Comparison of ENCODE assay signal across 8 cellular contexts in genomic region chr20:44908987-44909871, GRCh38. TPM values are rescaled to one million over a fixed set of nuclear protein-coding genes. Genes with fewer than 3 reads are reported as not detected.
A peak's percentile ranks its signal among the peaks of the same experiment; 100 is the strongest.
DNase-seq lines count a peak whose midpoint lies in the region; ATAC-seq and TF ChIP-seq lines count a peak whose summit lies in the region.

No MANE protein-coding gene starts in this region.

- H3K4me3 Mint-ChIP-seq in Caco-2 (ENCODE audit: unreplicated experiment), result peak overlapping the region; percentile 85

- peaks cover 98% of the 10 kb centered on the region for H3K36me3 Mint-ChIP-seq in Caco-2 (ENCODE audit: insufficient read depth, unreplicated experiment)

- peak; percentile 18 for ATAC-seq in omental fat pad (ENCODE audit: low FRiP score)
- no peak for ATAC-seq in GM19351 (IDR thresholded peaks at IDR 0.05; ENCODE audit: unreplicated experiment)

- DNase-seq in Caco-2, result no peak
- peak; percentile 25 for DNase-seq in NAMALWA (ENCODE audit: low spot score)
- DNase-seq in omental fat pad (ENCODE audit: low spot score), result no peak
- DNase-seq in NCI-H2029 treated with DMSO at 0.1 percent for 48 hours (lab: John Stamatoyannopoulos, UW), result no peak
- no peak for DNase-seq in NCI-H526 treated with DMSO at 0.1 percent for 48 hours (lab: John Stamatoyannopoulos, UW)
- DNase-seq in NCI-H1092 (lab: John Stamatoyannopoulos, UW), result no peak

- TSS peak; percentile 3 for BruUV-seq in Caco-2 (replicated peaks; lab: Mats Ljungman, UMichigan)

- H3K27me3 ChIP-seq in Caco-2 (replicated peaks; ENCODE audit: control insufficient read depth, insufficient read depth, low read length), result no peaks in the 10 kb centered on the region
- H3K27me3 ChIP-seq in ectodermal cell (ENCODE audit: control insufficient read depth, insufficient read depth, low read length, poor library complexity, severe bottlenecking), result no peaks in the 10 kb centered on the region

- peaks cover 8% of the 10 kb centered on the region; the same call in 1 of the 2 replicates for H3K36me3 ChIP-seq in Caco-2 (ENCODE audit: control insufficient read depth, insufficient read depth, low read length)
- peaks cover 12% of the 10 kb centered on the region for H3K36me3 ChIP-seq in ectodermal cell (ENCODE audit: control insufficient read depth, insufficient read depth, low read length)

- no peak overlapping the region for H3K27ac ChIP-seq in ectodermal cell (ENCODE audit: insufficient read depth, low read depth, low read length, poor library complexity, severe bottlenecking)

- H3K4me3 ChIP-seq in Caco-2 (ENCODE audit: low read depth, low read length), result peak overlapping the region; percentile 82
- H3K4me3 ChIP-seq in ectodermal cell (ENCODE audit: insufficient read depth, low read depth, low read length), result peak overlapping the region; percentile 72

- H3K4me1 ChIP-seq in Caco-2 (peaks cover 21% of the 10 kb centered on the region), ectodermal cell (ENCODE audit: control insufficient read depth, insufficient read depth, low read length) (no peaks in the 10 kb centered on the region)

- POLR2A ChIA-PET in Caco-2 (lab: Charles Lee), result interaction anchor here (0.5 to 2.3 kb wide), 19 partner anchors 10 to 971 kb away, joined by 3 to 28 read pairs (median 5); partner anchors contain the start of gene YWHAB

- peak in 1 of 2 experiments; percentile 12 for TF ChIP-seq CTCF in Caco-2 (IDR thresholded peaks at IDR 0.05; ENCODE audit: insufficient read depth in 1 of 2, low read depth in 1 of 2, low read length in 1 of 2, severe bottlenecking in 1 of 2, unreplicated experiment in 1 of 2)
- no peak for TF ChIP-seq CTCF in omental fat pad (IDR thresholded peaks at IDR 0.05)

- H3K9me3 Mint-ChIP-seq in Caco-2 (ENCODE audit: unreplicated experiment), result no peaks in the 10 kb centered on the region

- CTCF ChIA-PET in Caco-2 (lab: Charles Lee), result interaction anchor here (0.6 to 1.4 kb wide), 18 partner anchors 21 to 1808 kb away, joined by 3 to 16 read pairs (median 5); partner anchors contain the start of gene YWHAB

- H3K27me3 Mint-ChIP-seq in Caco-2 (ENCODE audit: insufficient read depth, unreplicated experiment), result no peaks in the 10 kb centered on the region

- 42% methylated on average over 14 of the region's 14 CpGs for WGBS in ectodermal cell, 2 experiments

- peaks cover 19% of the 10 kb centered on the region for H3K4me1 Mint-ChIP-seq in Caco-2 (ENCODE audit: low read depth, unreplicated experiment)

- intact Hi-C loops in Caco-2 (cut with micrococcal nuclease; ENCODE audit: unreplicated experiment), result no loop called here

- H3K9me3 ChIP-seq in Caco-2, result no peaks in the 10 kb centered on the region
- H3K9me3 ChIP-seq in ectodermal cell (ENCODE audit: control insufficient read depth, low read length), result no peaks in the 10 kb centered on the region

- H3K27ac Mint-ChIP-seq in Caco-2 (ENCODE audit: unreplicated experiment), result peak overlapping the region; percentile 92

RNA-seq across cellular contexts. Expression of gene PABPC1L, which starts 0.6 kb away (rescaled TPM):
- total RNA-seq in Caco-2 (2022) (242 and 255 TPM in 2 replicates), omental fat pad (10 to 100 TPM in 2 of 4 donors, 1 to 10 TPM in 2; 5.1 to 17.1 (median 10.3) TPM)
- 77.1 TPM for polyA plus RNA-seq in ectodermal cell (2013, experiment 1 of 4)
- 67.8 TPM for polyA plus RNA-seq in ectodermal cell (2013, experiment 2 of 4)
- polyA plus RNA-seq in ectodermal cell (2013, experiment 3 of 4), result 54.8 TPM
- polyA plus RNA-seq in ectodermal cell (2013, experiment 4 of 4), result 55.8 TPM

RNA-seq across cellular contexts. Expression of gene YWHAB, which starts 23.7 kb away (rescaled TPM):
- 522 and 539 TPM in 2 replicates for total RNA-seq in Caco-2 (2022)
- 216 TPM for polyA plus RNA-seq in ectodermal cell (2013, experiment 1 of 4)
- polyA plus RNA-seq in ectodermal cell (2013, experiment 2 of 4), result 216 TPM
- polyA plus RNA-seq in ectodermal cell (2013, experiment 3 of 4), result 154 TPM
- 168 TPM for polyA plus RNA-seq in ectodermal cell (2013, experiment 4 of 4)
- 100 to 1,000 TPM; 114 to 153 (median 143) TPM for total RNA-seq in omental fat pad

RNA-seq across cellular contexts. Expression of gene TOMM34, which starts 51.0 kb away (rescaled TPM):
- total RNA-seq in Caco-2 (2022), result 131 and 139 TPM in 2 replicates
- 56.6 TPM for polyA plus RNA-seq in ectodermal cell (2013, experiment 1 of 4)
- polyA plus RNA-seq in ectodermal cell (2013, experiment 2 of 4), result 51.7 TPM
- 48.5 TPM for polyA plus RNA-seq in ectodermal cell (2013, experiment 3 of 4)
- 52.0 TPM for polyA plus RNA-seq in ectodermal cell (2013, experiment 4 of 4)
- 10 to 100 TPM in 3 of 4 donors, 1 to 10 TPM in 1; 9.1 to 23.9 (median 12.1) TPM for total RNA-seq in omental fat pad

RNA-seq across cellular contexts. Expression of gene STK4, which starts 57.1 kb away (rescaled TPM):
- total RNA-seq in Caco-2 (2022), result 68.3 and 74.7 TPM in 2 replicates
- 38.4 TPM for polyA plus RNA-seq in ectodermal cell (2013, experiment 1 of 4)
- 39.2 TPM for polyA plus RNA-seq in ectodermal cell (2013, experiment 2 of 4)
- polyA plus RNA-seq in ectodermal cell (2013, experiment 3 of 4), result 21.9 TPM
- polyA plus RNA-seq in ectodermal cell (2013, experiment 4 of 4), result 23.9 TPM
- total RNA-seq in omental fat pad, result 10 to 100 TPM; 26.4 to 51.9 (median 38.6) TPM

Comparison
In these comparisons a context has a peak if more than half of its experiments do, and no peak if none do; other contexts are left out.
1. RNA of gene PABPC1L, which starts 0.6 kb away (total RNA-seq): 242 to 255 TPM in Caco-2; 5.1 to 17.1 TPM in omental fat pad; every median in the first group is over 10 times any median in the second.